Comparison of ENCODE assay signal across 9 cellular contexts in genomic region chr19:16456652-16457194, GRCh38. TPM values are rescaled to one million over a fixed set of nuclear protein-coding genes. Genes with fewer than 3 reads are reported as not detected.
DNase-seq lines count a peak whose midpoint lies in the region; ATAC-seq, FAIRE-seq and TF ChIP-seq lines count a peak whose summit lies in the region.
"Had no signal": no experiment of that assay in that cellular context is flagged by ENCODE, and none has a peak within 500 bp of the region (broad histone marks: within the 10 kb centered on the region; RNA-seq: fewer than 3 reads in every experiment).

No MANE protein-coding gene starts in this region.

- intact Hi-C loops in dorsolateral prefrontal cortex (cut with DNase I): no loop called here
- intact Hi-C loops in mucosa of descending colon (cut with DNase I, micrococcal nuclease): no loop called here

- TF ChIP-seq CTCF in dorsolateral prefrontal cortex (IDR thresholded peaks at IDR 0.05 in 54 of 56, conservative IDR thresholded peaks at IDR 0.05 in 2 of 56; ENCODE audit: low read depth in 1 of 56, partially characterized antibody in 56 of 56) (no peak), neural progenitor cell (IDR thresholded peaks at IDR 0.05) (no peak), mucosa of descending colon (IDR thresholded peaks at IDR 0.05) (no peak)

- H3K9me3 ChIP-seq in BLaER1 (no peaks in the 10 kb centered on the region), HUES64 (ENCODE audit: insufficient read depth, low read depth, low read length) (no peaks in the 10 kb centered on the region), neural progenitor cell (ENCODE audit: low read depth) (no peaks in the 10 kb centered on the region), mucosa of descending colon (no peaks in the 10 kb centered on the region)

- H3K36me3 Mint-ChIP-seq in neural progenitor cell: no peaks in the 10 kb centered on the region

- H3K27ac Mint-ChIP-seq in neural progenitor cell: peak overlapping the region; percentile 82

- peaks cover 99% of the 10 kb centered on the region for H3K4me1 ChIP-seq in BLaER1
- H3K4me1 ChIP-seq in HUES64 (ENCODE audit: insufficient read depth, low read length): peaks cover 36% of the 10 kb centered on the region
- peaks cover 22% of the 10 kb centered on the region for H3K4me1 ChIP-seq in neural progenitor cell
- peaks cover 26% of the 10 kb centered on the region for H3K4me1 ChIP-seq in mucosa of descending colon (ENCODE audit: low read depth)

- no peak for FAIRE-seq in HTR-8/SVneo (lab: Jason Lieb, UNC)

- H2AFZ ChIP-seq in neural progenitor cell (replicated peaks): no peak overlapping the region

- H3K4me3 ChIP-seq in BLaER1: peak overlapping the region; percentile 24
- no peak overlapping the region; the same call in 1 of the 2 replicates for H3K4me3 ChIP-seq in HUES64 (ENCODE audit: low read length)
- H3K4me3 ChIP-seq in dorsolateral prefrontal cortex: peak overlapping the region in 24 of 59 donors; percentile 1 to 46 (median 16)
- H3K4me3 ChIP-seq in neural progenitor cell: no peak overlapping the region
- no peak overlapping the region for H3K4me3 ChIP-seq in mucosa of descending colon

- H3K27me3 Mint-ChIP-seq in neural progenitor cell (ENCODE audit: insufficient read depth, low read depth): peaks cover 2% of the 10 kb centered on the region

- H3K27me3 ChIP-seq in BLaER1 (no peaks in the 10 kb centered on the region), HUES64 (ENCODE audit: insufficient read depth, low read length) (no peaks in the 10 kb centered on the region), dorsolateral prefrontal cortex (no peaks in the 10 kb centered on the region), neural progenitor cell (no peaks in the 10 kb centered on the region)

- peaks cover 99% of the 10 kb centered on the region for H4K20me1 ChIP-seq in BLaER1
- H4K20me1 ChIP-seq in neural progenitor cell (ENCODE audit: low read depth): peaks cover 84% of the 10 kb centered on the region

- peak overlapping the region; percentile 54; the same call in 1 of the 2 replicates for H3K9ac ChIP-seq in BLaER1
- no peak overlapping the region for H3K9ac ChIP-seq in HUES64 (ENCODE audit: low read depth, low read length)
- H3K9ac ChIP-seq in neural progenitor cell: no peak overlapping the region

- peak overlapping the region; percentile 79 for H3K27ac ChIP-seq in BLaER1
- H3K27ac ChIP-seq in HUES64 (ENCODE audit: low read depth, low read length): peak overlapping the region; percentile 38
- peak overlapping the region in 52 of 59 donors; percentile 29 to 83 (median 70) for H3K27ac ChIP-seq in dorsolateral prefrontal cortex
- H3K27ac ChIP-seq in neural progenitor cell: no peak overlapping the region

- H3K79me2 ChIP-seq in neural progenitor cell (ENCODE audit: low read depth): peaks cover 97% of the 10 kb centered on the region

- H3K4me1 Mint-ChIP-seq in neural progenitor cell: peaks cover 49% of the 10 kb centered on the region

- H3F3A ChIP-seq in neural progenitor cell (ENCODE audit: low read depth): peaks cover 8% of the 10 kb centered on the region

- H3K9me3 Mint-ChIP-seq in neural progenitor cell: no peaks in the 10 kb centered on the region

- no peak for DNase-seq in dorsolateral prefrontal cortex
- no peak for DNase-seq in neural progenitor cell (ENCODE audit: low spot score)
- no peak for DNase-seq in epidermal melanocyte (ENCODE audit: insufficient read length, low spot score)
- DNase-seq in HTR-8/SVneo (ENCODE audit: insufficient read length, low spot score): no peak
- no peak for DNase-seq in mucosa of descending colon
- DNase-seq: stimulated activated CD8-positive, alpha-beta memory T cell treated with anti-CD3 and anti-CD28 coated beads, Interleukin-4, amount 100 ng/mL, for 48 hours had no signal

- H3K4me3 Mint-ChIP-seq in neural progenitor cell: no peak overlapping the region

- peaks cover 6% of the 10 kb centered on the region for H3K36me3 ChIP-seq in BLaER1
- no peaks in the 10 kb centered on the region for H3K36me3 ChIP-seq in HUES64 (ENCODE audit: insufficient read depth, low read length)
- no peaks in the 10 kb centered on the region for H3K36me3 ChIP-seq in neural progenitor cell
- H3K36me3 ChIP-seq in mucosa of descending colon (ENCODE audit: low read depth): no peaks in the 10 kb centered on the region

- ATAC-seq in HG03342 (IDR thresholded peaks at IDR 0.05; ENCODE audit: unreplicated experiment): no peak
- ATAC-seq in mucosa of descending colon: no peak

- H3K4me2 ChIP-seq in BLaER1: peak overlapping the region; percentile 98
- no peak overlapping the region for H3K4me2 ChIP-seq in neural progenitor cell

- WGBS in HUES64: 63% methylated on average over 11 of the region's 11 CpGs

RNA-seq across cellular contexts. Expression of gene EPS15L1, which starts 15.0 kb away (rescaled TPM):
- polyA plus RNA-seq in HUES64 (2013, experiment 1 of 2): 24.4 TPM
- 27.1 TPM for polyA plus RNA-seq in HUES64 (2013, experiment 2 of 2)
- total RNA-seq in dorsolateral prefrontal cortex: 100 to 1,000 TPM in 18 of 120 experiments, 10 to 100 TPM in 102; 66.1 to 116 (median 85.9) TPM
- 15.8 and 24.4 TPM in 2 replicates for total RNA-seq in neural progenitor cell (ENCODE audit: low replicate concordance)
- 10 to 100 TPM; 36.8 to 49.8 (median 40.0) TPM for total RNA-seq in mucosa of descending colon

RNA-seq across cellular contexts. Expression of gene CALR3, which starts 39.2 kb away (rescaled TPM):
- 0.15 TPM for polyA plus RNA-seq in HUES64 (2013, experiment 1 of 2)
- polyA plus RNA-seq in HUES64 (2013, experiment 2 of 2): not detected
- total RNA-seq in dorsolateral prefrontal cortex (under 1 TPM in 2 of 120 experiments, not detected in 118; 0.51 to 0.90 TPM), neural progenitor cell (ENCODE audit: low replicate concordance) (0.09 and 2.0 TPM in 2 replicates), mucosa of descending colon (not detected)

RNA-seq across cellular contexts. Expression of gene C19orf44, which starts 39.5 kb away (rescaled TPM):
- polyA plus RNA-seq in HUES64 (2013, experiment 1 of 2): 4.6 TPM
- polyA plus RNA-seq in HUES64 (2013, experiment 2 of 2): 4.4 TPM
- total RNA-seq in dorsolateral prefrontal cortex (10 to 100 TPM in 26 of 120 experiments, 1 to 10 TPM in 94; 3.5 to 13.9 (median 7.9) TPM), neural progenitor cell (ENCODE audit: low replicate concordance) (10.9 and 13.2 TPM in 2 replicates), mucosa of descending colon (1 to 10 TPM; 2.0 to 8.4 (median 2.3) TPM)
